In the genomic region with DNA sequence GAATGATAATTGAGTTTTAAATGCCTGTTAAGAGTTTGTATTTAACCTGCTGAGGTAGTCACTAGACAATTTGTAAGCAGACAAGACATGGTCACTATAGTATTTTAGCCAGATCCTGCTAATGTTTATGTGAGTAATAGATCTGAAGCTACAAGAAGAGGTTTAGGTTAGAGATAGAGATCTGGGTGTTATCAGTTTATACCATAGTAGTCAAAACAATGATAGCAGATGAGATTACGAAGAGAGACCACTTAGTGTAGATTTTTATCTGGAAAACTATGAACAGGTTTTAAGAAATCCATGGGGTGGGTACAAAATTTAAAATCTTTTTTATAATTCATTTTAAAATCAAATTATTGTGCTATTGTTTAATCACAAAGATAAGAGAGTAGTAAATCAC, we compare ENCODE assay signal across 1 cellular context.
TF ChIP-seq lines count a peak whose summit lies in the region.

No MANE protein-coding gene starts in this region.

TF ChIP-seq in HEK293T, 16 proteins besides CTCF, POLR2A, EP300 and RAD21 (continued from another document):
- no peak for TF ChIP-seq BHLHE40 (IDR thresholded peaks at IDR 0.05; ENCODE audit: borderline replicate concordance)
- TF ChIP-seq, protein P1, sequence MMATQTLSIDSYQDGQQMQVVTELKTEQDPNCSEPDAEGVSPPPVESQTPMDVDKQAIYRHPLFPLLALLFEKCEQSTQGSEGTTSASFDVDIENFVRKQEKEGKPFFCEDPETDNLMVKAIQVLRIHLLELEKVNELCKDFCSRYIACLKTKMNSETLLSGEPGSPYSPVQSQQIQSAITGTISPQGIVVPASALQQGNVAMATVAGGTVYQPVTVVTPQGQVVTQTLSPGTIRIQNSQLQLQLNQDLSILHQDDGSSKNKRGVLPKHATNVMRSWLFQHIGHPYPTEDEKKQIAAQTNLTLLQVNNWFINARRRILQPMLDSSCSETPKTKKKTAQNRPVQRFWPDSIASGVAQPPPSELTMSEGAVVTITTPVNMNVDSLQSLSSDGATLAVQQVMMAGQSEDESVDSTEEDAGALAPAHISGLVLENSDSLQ (IDR thresholded peaks at IDR 0.05) = no peak
- no peak for TF ChIP-seq LEF1 (IDR thresholded peaks at IDR 0.05; ENCODE audit: borderline replicate concordance)
- no peak for TF ChIP-seq NFRKB (IDR thresholded peaks at IDR 0.05)
- TF ChIP-seq L3MBTL2 (conservative IDR thresholded peaks at IDR 0.05) = no peak
- no peak for TF ChIP-seq ELF4 (IDR thresholded peaks at IDR 0.05)
- TF ChIP-seq ARNT (IDR thresholded peaks at IDR 0.05) = no peak
- TF ChIP-seq SUZ12 (IDR thresholded peaks at IDR 0.05) = no peak
- TF ChIP-seq CTBP1 (IDR thresholded peaks at IDR 0.05; ENCODE audit: borderline replicate concordance) = no peak
- no peak for TF ChIP-seq FOXA1 (IDR thresholded peaks at IDR 0.05)
- no peak for TF ChIP-seq FOXK2 (IDR thresholded peaks at IDR 0.05)
- no peak for TF ChIP-seq HDGF (IDR thresholded peaks at IDR 0.05; ENCODE audit: borderline replicate concordance)
- TF ChIP-seq SP1 (IDR thresholded peaks at IDR 0.05) = no peak
- no peak for TF ChIP-seq ZNF384 (IDR thresholded peaks at IDR 0.05)
